28 cellular contexts compared by ENCODE assay signal in the genomic region with DNA sequence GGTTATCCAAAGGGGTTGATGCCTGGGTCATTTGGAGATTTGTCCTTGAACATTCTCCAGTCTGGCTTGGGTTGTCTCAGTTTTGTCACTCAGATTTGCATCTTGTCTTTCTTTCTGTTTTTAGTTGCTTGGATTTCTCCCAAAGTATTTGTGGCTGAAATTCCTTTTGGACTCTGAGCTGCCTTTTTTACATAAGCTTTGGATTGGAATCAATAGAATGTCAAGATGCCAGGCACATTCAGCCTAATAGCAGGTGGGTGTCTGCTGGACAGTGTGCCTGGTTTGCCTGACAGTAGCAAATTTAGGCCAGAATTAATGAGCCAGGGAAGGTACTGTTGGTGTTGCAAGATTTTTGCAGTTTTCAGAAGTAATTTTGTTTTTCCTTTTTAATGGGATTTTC. TPM values are rescaled to one million over a fixed set of nuclear protein-coding genes. Genes with fewer than 3 reads are reported as not detected.
A peak's percentile ranks its signal among the peaks of the same experiment; 100 is the strongest.
DNase-seq lines count a peak whose midpoint lies in the region; ATAC-seq and TF ChIP-seq lines count a peak whose summit lies in the region.
"Had no signal": no experiment of that assay in that cellular context is flagged by ENCODE, and none has a peak within 500 bp of the region (broad histone marks: within the 10 kb centered on the region; RNA-seq: fewer than 3 reads in every experiment).

No MANE protein-coding gene starts in this region.

- H4K20me1 ChIP-seq in SK-N-SH (ENCODE audit: insufficient read depth) = no peaks in the 10 kb centered on the region

- no peak overlapping the region for H3K9ac ChIP-seq in SK-N-SH

- peak; percentile 32 for DNase-seq in EL
- DNase-seq in SK-N-SH = no peak
- DNase-seq in globus pallidus (ENCODE audit: low spot score) = peak; percentile 57
- DNase-seq in pons (ENCODE audit: low spot score) = peak; percentile 55
- DNase-seq in NCI-H146 treated with DMSO at 0.1 percent for 48 hours (lab: John Stamatoyannopoulos, UW; ENCODE audit: unreplicated experiment) = no peak
- no peak for DNase-seq in activated CD8-positive, alpha-beta memory T cell treated with anti-CD3 and anti-CD28 coated beads, Interleukin-2, amount 10 ng/mL, durations not matched to agents 7 days and 5 days
- no peak for DNase-seq in ureter (ENCODE audit: low spot score)
- no peak for DNase-seq in GF-D8 (lab: John Stamatoyannopoulos, UW)
- DNase-seq: activated CD4-positive, alpha-beta T cell treated with anti-CD3 and anti-CD28 coated beads for 1 hour; activated CD8-positive, alpha-beta T cell treated with anti-CD3 and anti-CD28 coated beads for 36 hours; aorta; esophagus squamous epithelium; KG1; left lung; MM.1S; mucosa of descending colon; NCI-H2081; NCI-H345; stimulated activated CD4-positive, alpha-beta T cell treated with anti-CD3 and anti-CD28 coated beads, Interleukin-4, amount 100 ng/mL, for 4 hours; substantia nigra; T-helper 17 cell had no signal

- H3K27me3 Mint-ChIP-seq in activated CD8-positive, alpha-beta memory T cell treated with anti-CD3 and anti-CD28 coated beads, Interleukin-2, amount 10 ng/mL, durations not matched to agents 7 days and 5 days = no peaks in the 10 kb centered on the region
- H3K27me3 Mint-ChIP-seq: activated CD8-positive, alpha-beta T cell treated with anti-CD3 and anti-CD28 coated beads for 36 hours; activated naive CD8-positive, alpha-beta T cell; stimulated activated memory B cell treated with anti-CD40 and anti-IgM and Interleukin-4, amounts not matched to agents 10 μg/mL and 1 μg/mL and 100 μg/mL, for 72 hours; T-helper 17 cell had no signal

- no peaks in the 10 kb centered on the region for H3K9me2 ChIP-seq in SK-N-SH

- H3K79me2 ChIP-seq in SK-N-SH (ENCODE audit: insufficient read depth) = peaks cover 53% of the 10 kb centered on the region; the same call in 1 of the 2 replicates

- H3K27ac ChIP-seq in SK-N-SH (ENCODE audit: low read depth in 2 of 2, low read length in 1 of 2) = peak overlapping the region in 1 of 2 experiments; percentile 46; a peak in 3 of 4 replicates
- H3K27ac ChIP-seq: esophagus squamous epithelium, left lung, SJSA1 had no signal

- H3K4me1 ChIP-seq in SK-N-SH (ENCODE audit: control insufficient read depth in 1 of 2, insufficient read depth in 2 of 2, low read depth in 1 of 2, low read length in 1 of 2) = peaks cover 0 to 55% of the 10 kb centered on the region in 2 experiments; a peak in 3 of 4 replicates
- H3K4me1 ChIP-seq: left lung had no signal

- no peaks in the 10 kb centered on the region for H3K36me3 ChIP-seq in SK-N-SH (replicated peaks in 1 of 2; ENCODE audit: control insufficient read depth in 1 of 2, insufficient read depth in 2 of 2, low read length in 1 of 2)
- H3K36me3 ChIP-seq: esophagus squamous epithelium, left lung had no signal

- H3K36me3 Mint-ChIP-seq in activated CD8-positive, alpha-beta memory T cell treated with anti-CD3 and anti-CD28 coated beads, Interleukin-2, amount 10 ng/mL, durations not matched to agents 7 days and 5 days = no peaks in the 10 kb centered on the region
- H3K36me3 Mint-ChIP-seq: activated naive CD8-positive, alpha-beta T cell; stimulated activated memory B cell treated with anti-CD40 and anti-IgM and Interleukin-4, amounts not matched to agents 10 μg/mL and 1 μg/mL and 100 μg/mL, for 72 hours had no signal

- H3K9me3 ChIP-seq in SK-N-SH = no peaks in the 10 kb centered on the region
- H3K9me3 ChIP-seq: esophagus squamous epithelium, left lung, mucosa of descending colon, SJSA1 had no signal

- no peak overlapping the region for H3K4me3 Mint-ChIP-seq in activated CD8-positive, alpha-beta memory T cell treated with anti-CD3 and anti-CD28 coated beads, Interleukin-2, amount 10 ng/mL, durations not matched to agents 7 days and 5 days
- H3K4me3 Mint-ChIP-seq: activated CD8-positive, alpha-beta T cell treated with anti-CD3 and anti-CD28 coated beads for 36 hours; activated naive CD8-positive, alpha-beta T cell; dendritic cell treated with granulocyte-macrophage colony-stimulating factor and Interleukin-4, amounts not matched to agents 40 ng/mL and 50 ng/mL, for 4 days; neural crest cell; stimulated activated memory B cell treated with anti-CD40 and anti-IgM and Interleukin-4, amounts not matched to agents 10 μg/mL and 1 μg/mL and 100 μg/mL, for 72 hours; T-helper 17 cell had no signal

- H3K4me2 ChIP-seq in SK-N-SH = peak overlapping the region; percentile 44; the same call in 1 of the 2 replicates

- TF ChIP-seq RAD21 in SK-N-SH (IDR thresholded peaks at IDR 0.05; ENCODE audit: low read length) = no peak

- no peak for ATAC-seq in activated CD8-positive, alpha-beta memory T cell treated with anti-CD3 and anti-CD28 coated beads, Interleukin-2, amount 10 ng/mL, durations not matched to agents 7 days and 5 days
- ATAC-seq: activated CD8-positive, alpha-beta T cell treated with anti-CD3 and anti-CD28 coated beads for 36 hours; left lung; mucosa of descending colon; sciatic nerve; stimulated activated memory B cell treated with anti-CD40 and anti-IgM and Interleukin-4, amounts not matched to agents 10 μg/mL and 1 μg/mL and 100 μg/mL, for 72 hours; T-helper 17 cell had no signal

- peak in 1 of 2 experiments; percentile 39; a peak in 1 of 4 replicates for TF ChIP-seq EP300 in SK-N-SH (IDR thresholded peaks at IDR 0.05; ENCODE audit: borderline replicate concordance in 1 of 2, low read depth in 1 of 2, low read length in 1 of 2)

- H3F3A ChIP-seq in SK-N-SH (replicated peaks; ENCODE audit: insufficient read depth) = peaks cover 19% of the 10 kb centered on the region

- TF ChIP-seq CTCF in SK-N-SH (IDR thresholded peaks at IDR 0.05) = no peak

- POLR2A ChIA-PET in SK-N-SH (lab: Yijun Ruan, JAX) = no interaction called here

- H3K27ac Mint-ChIP-seq in activated CD8-positive, alpha-beta memory T cell treated with anti-CD3 and anti-CD28 coated beads, Interleukin-2, amount 10 ng/mL, durations not matched to agents 7 days and 5 days = no peak overlapping the region
- H3K27ac Mint-ChIP-seq: activated CD8-positive, alpha-beta T cell treated with anti-CD3 and anti-CD28 coated beads for 36 hours; activated naive CD8-positive, alpha-beta T cell; activated T-helper 2 cell treated with anti-CD3 and anti-CD28 coated beads, Interferon-gamma antibody, Interleukin-2, Interleukin-4, amounts not matched to agents 10 μg/mL and 5 μg/mL and 100 μg/mL, durations not matched to agents 14 hours and 24 hours and 36 hours; dendritic cell treated with granulocyte-macrophage colony-stimulating factor and Interleukin-4, amounts not matched to agents 40 ng/mL and 50 ng/mL, for 4 days; stimulated activated memory B cell treated with anti-CD40 and anti-IgM and Interleukin-4, amounts not matched to agents 10 μg/mL and 1 μg/mL and 100 μg/mL, for 72 hours; T-helper 17 cell had no signal

- H3K4me3 ChIP-seq in SK-N-SH (ENCODE audit: low read depth in 2 of 2, low read length in 1 of 2) = no peak overlapping the region
- H3K4me3 ChIP-seq: esophagus squamous epithelium, left lung, mucosa of descending colon, SJSA1 had no signal

- no peak overlapping the region for H2AFZ ChIP-seq in SK-N-SH (ENCODE audit: low read depth)

- peaks cover 2% of the 10 kb centered on the region for H3K9me3 Mint-ChIP-seq in activated CD8-positive, alpha-beta memory T cell treated with anti-CD3 and anti-CD28 coated beads, Interleukin-2, amount 10 ng/mL, durations not matched to agents 7 days and 5 days (ENCODE audit: low read depth)
- H3K9me3 Mint-ChIP-seq: activated CD8-positive, alpha-beta T cell treated with anti-CD3 and anti-CD28 coated beads for 36 hours; activated T-helper 2 cell treated with anti-CD3 and anti-CD28 coated beads, Interferon-gamma antibody, Interleukin-2, Interleukin-4, amounts not matched to agents 10 μg/mL and 5 μg/mL and 100 μg/mL, durations not matched to agents 14 hours and 24 hours and 36 hours; dendritic cell treated with granulocyte-macrophage colony-stimulating factor and Interleukin-4, amounts not matched to agents 40 ng/mL and 50 ng/mL, for 4 days; neural crest cell had no signal

- CTCF ChIA-PET in SK-N-SH (lab: Yijun Ruan, JAX) = no interaction called here
- CTCF ChIA-PET in activated CD8-positive, alpha-beta memory T cell treated with anti-CD3 and anti-CD28 coated beads, Interleukin-2, amount 10 ng/mL, durations not matched to agents 7 days and 5 days (lab: Charles Lee) = no interaction called here

- H3K27me3 ChIP-seq in SK-N-SH (ENCODE audit: insufficient read depth) = no peaks in the 10 kb centered on the region
- H3K27me3 ChIP-seq: esophagus squamous epithelium, left lung, SJSA1 had no signal

- no peaks in the 10 kb centered on the region for H3K4me1 Mint-ChIP-seq in activated CD8-positive, alpha-beta memory T cell treated with anti-CD3 and anti-CD28 coated beads, Interleukin-2, amount 10 ng/mL, durations not matched to agents 7 days and 5 days
- H3K4me1 Mint-ChIP-seq: stimulated activated memory B cell treated with anti-CD40 and anti-IgM and Interleukin-4, amounts not matched to agents 10 μg/mL and 1 μg/mL and 100 μg/mL, for 72 hours; T-helper 17 cell had no signal

TF ChIP-seq in SK-N-SH, 30 proteins besides CTCF, POLR2A, EP300 and RAD21 (continues in another document):
- TF ChIP-seq SIN3A (IDR thresholded peaks at IDR 0.05; ENCODE audit: borderline replicate concordance, low read depth, low read length) (no peak), TCF12 (IDR thresholded peaks at IDR 0.05) (peak; percentile 59), RFX5 (IDR thresholded peaks at IDR 0.05; ENCODE audit: low read length) (no peak), FOXM1 (IDR thresholded peaks at IDR 0.05; ENCODE audit: low read depth) (no peak)

RNA-seq across cellular contexts. Expression of a gene that starts 50.0 kb away (rescaled TPM):
- 10.8 and 14.1 TPM in 2 replicates for polyA plus RNA-seq in SK-N-SH (2012; rRNA removed)
- 5.9 and 7.3 TPM in 2 replicates for polyA plus RNA-seq in SK-N-SH (2012; cell fraction: cytosol; rRNA removed)
- 23.0 and 43.1 TPM in 2 replicates for polyA plus RNA-seq in SK-N-SH (2012; cell fraction: nucleus; rRNA removed)
- total RNA-seq in activated CD8-positive, alpha-beta memory T cell treated with anti-CD3 and anti-CD28 coated beads, Interleukin-2, amount 10 ng/mL, durations not matched to agents 7 days and 5 days = not detected
- 25.5 TPM for total RNA-seq in ureter
- total RNA-seq: activated CD8-positive, alpha-beta T cell treated with anti-CD3 and anti-CD28 coated beads for 36 hours; activated T-helper 2 cell treated with anti-CD3 and anti-CD28 coated beads, Interferon-gamma antibody, Interleukin-2, Interleukin-4, amounts not matched to agents 10 μg/mL and 5 μg/mL and 100 μg/mL, durations not matched to agents 14 hours and 24 hours and 36 hours; T-helper 17 cell had no signal

Comparison
In these comparisons a context has a peak if more than half of its experiments do, and no peak if none do; other contexts are left out.
1. DNase-seq: peak in EL (single experiment), globus pallidus (single experiment) and pons (single experiment); none in SK-N-SH (single experiment), NCI-H146 treated with DMSO at 0.1 percent for 48 hours (single experiment), activated CD8-positive, alpha-beta memory T cell treated with anti-CD3 and anti-CD28 coated beads, Interleukin-2, amount 10 ng/mL, durations not matched to agents 7 days and 5 days (single experiment), ureter (single experiment) and GF-D8 (single experiment).
2. RNA of a gene that starts 50.0 kb away (total RNA-seq): 25.5 TPM in ureter (single experiment); not detected in activated CD8-positive, alpha-beta memory T cell treated with anti-CD3 and anti-CD28 coated beads, Interleukin-2, amount 10 ng/mL, durations not matched to agents 7 days and 5 days; every median in the first group is over 10 times any median in the second.